Comparison of ENCODE assay signal across 8 cellular contexts in the genomic region with DNA sequence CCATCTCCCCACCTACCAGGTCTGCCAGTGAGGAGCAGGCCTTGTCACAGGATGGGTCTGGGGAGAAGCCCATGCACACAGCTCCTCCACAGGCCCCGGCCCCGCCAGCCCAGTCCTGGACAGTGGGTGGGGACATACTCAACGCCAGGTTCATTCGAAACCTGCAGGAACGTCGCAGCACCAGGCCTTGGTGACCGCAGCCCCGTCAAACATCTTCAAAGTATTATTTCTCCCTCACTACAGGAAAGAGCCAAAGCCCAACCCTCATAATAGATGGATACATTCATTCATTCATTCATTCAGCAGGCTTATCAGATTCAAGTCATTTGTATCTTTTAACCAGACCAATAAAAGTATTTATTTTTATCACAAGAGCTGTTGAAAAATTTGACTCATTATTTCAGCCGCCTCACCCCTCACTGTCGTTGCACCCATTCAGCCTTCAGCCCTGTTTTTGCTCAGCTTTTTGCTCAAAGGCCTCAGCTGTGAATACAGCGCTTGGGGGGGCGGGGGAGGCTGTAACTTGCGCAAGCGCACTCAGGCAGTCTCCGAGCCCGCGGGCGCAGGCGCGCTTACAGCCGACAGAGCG. TPM values are rescaled to one million over a fixed set of nuclear protein-coding genes. Genes with fewer than 3 reads are reported as not detected.
DNase-seq lines count a peak whose midpoint lies in the region; ATAC-seq and TF ChIP-seq lines count a peak whose summit lies in the region.

No MANE protein-coding gene starts in this region.

- peaks cover 28% of the 10 kb centered on the region for H3K4me1 Mint-ChIP-seq in activated CD4-positive, alpha-beta memory T cell treated with anti-CD3 and anti-CD28 coated beads, Interleukin-2, amount 10 ng/mL, durations not matched to agents 7 days and 5 days
- peaks cover 15 to 24% of the 10 kb centered on the region in 2 donors for H3K4me1 Mint-ChIP-seq in natural killer cell

- H3K27ac ChIP-seq in thoracic aorta: peak overlapping the region; percentile 86 to 91

- no peaks in the 10 kb centered on the region for H3K27me3 Mint-ChIP-seq in activated CD4-positive, alpha-beta memory T cell treated with anti-CD3 and anti-CD28 coated beads, Interleukin-2, amount 10 ng/mL, durations not matched to agents 7 days and 5 days
- H3K27me3 Mint-ChIP-seq in natural killer cell (ENCODE audit: low read depth in 2 of 2): no peaks in the 10 kb centered on the region

- no peak for ATAC-seq in natural killer cell
- ATAC-seq in thoracic aorta (ENCODE audit: insufficient number of reproducible peaks, low FRiP score, low read depth): peak; percentile 32
- ATAC-seq in GM18519 (IDR thresholded peaks at IDR 0.05; ENCODE audit: low FRiP score, unreplicated experiment): no peak

- H3K36me3 Mint-ChIP-seq in activated CD4-positive, alpha-beta memory T cell treated with anti-CD3 and anti-CD28 coated beads, Interleukin-2, amount 10 ng/mL, durations not matched to agents 7 days and 5 days (ENCODE audit: low read depth): peaks cover 15% of the 10 kb centered on the region
- H3K36me3 Mint-ChIP-seq in natural killer cell: no peaks in the 10 kb centered on the region

- H3K4me1 ChIP-seq in ES-I3 (ENCODE audit: insufficient read depth, low read length) (no peaks in the 10 kb centered on the region), thoracic aorta (ENCODE audit: control insufficient read depth in 1 of 2, low read depth in 2 of 2) (peaks cover 4 to 11% of the 10 kb centered on the region in 2 donors)

- H3K36me3 ChIP-seq in ES-I3 (ENCODE audit: insufficient read depth, low read length): peaks cover 5% of the 10 kb centered on the region; the same call in 1 of the 2 replicates
- H3K36me3 ChIP-seq in thoracic aorta: peaks cover 13% of the 10 kb centered on the region

- CTCF ChIA-PET in activated CD4-positive, alpha-beta memory T cell treated with anti-CD3 and anti-CD28 coated beads, Interleukin-2, amount 10 ng/mL, durations not matched to agents 7 days and 5 days (lab: Charles Lee): interaction anchor here (0.6 to 1.8 kb wide), 7 partner anchors 31 to 753 kb away, joined by 3 to 11 read pairs (median 4); no protein-coding TSS in a partner anchor

- peak overlapping the region; percentile 83 for H3K4me3 Mint-ChIP-seq in activated CD4-positive, alpha-beta memory T cell treated with anti-CD3 and anti-CD28 coated beads, Interleukin-2, amount 10 ng/mL, durations not matched to agents 7 days and 5 days
- peak overlapping the region; percentile 86 for H3K4me3 Mint-ChIP-seq in natural killer cell

- H3K9me3 ChIP-seq in ES-I3 (ENCODE audit: control insufficient read depth, insufficient read depth, low read length): no peaks in the 10 kb centered on the region
- no peaks in the 10 kb centered on the region for H3K9me3 ChIP-seq in thoracic aorta

- intact Hi-C loops in natural killer cell (cut with micrococcal nuclease): loop anchor here (2.0 kb wide), 3 partner anchors 30 to 74 kb away; partner anchors contain the start of genes MRPS18B, PPP1R10, PPP1R18 and TUBB

- H3K9ac ChIP-seq in ES-I3 (ENCODE audit: low read depth, low read length): peak overlapping the region; percentile 99; the same call in 1 of the 2 replicates

- no peak for TF ChIP-seq CTCF in natural killer cell (IDR thresholded peaks at IDR 0.05)
- TF ChIP-seq CTCF in thoracic aorta (IDR thresholded peaks at IDR 0.05): no peak

- peak overlapping the region; percentile 97 for H3K4me3 ChIP-seq in thoracic aorta

- POLR2A ChIA-PET in activated CD4-positive, alpha-beta memory T cell treated with anti-CD3 and anti-CD28 coated beads, Interleukin-2, amount 10 ng/mL, durations not matched to agents 7 days and 5 days (lab: Charles Lee): interaction anchor here (0.6 to 3.1 kb wide), 8 partner anchors 14 to 183 kb away, joined by 3 to 18 read pairs (median 4); partner anchors contain the start of genes DHX16, MDC1, MRPS18B and PPP1R10

- DNase-seq in HUDEP-2 (lab: John Stamatoyannopoulos, UW; ENCODE audit: unreplicated experiment in 76 of 76) (peak in 52 of 76 experiments; percentile 75 to 96 (median 91)), erythroblast (lab: John Stamatoyannopoulos, UW) (peak; percentile 94 to 95), natural killer cell (peak; percentile 85), thoracic aorta (ENCODE audit: low spot score) (peak; percentile 53), SIG-M5 (lab: John Stamatoyannopoulos, UW) (no peak)
- DNase-seq in activated CD4-positive, alpha-beta memory T cell treated with anti-CD3 and anti-CD28 coated beads, Interleukin-2, amount 10 ng/mL, durations not matched to agents 7 days and 5 days: no peak

- H3K27ac Mint-ChIP-seq in activated CD4-positive, alpha-beta memory T cell treated with anti-CD3 and anti-CD28 coated beads, Interleukin-2, amount 10 ng/mL, durations not matched to agents 7 days and 5 days: peak overlapping the region; percentile 90
- H3K27ac Mint-ChIP-seq in natural killer cell: peak overlapping the region; percentile 82 to 83

- TF ChIP-seq POLR2A in erythroblast (IDR thresholded peaks at IDR 0.05; ENCODE audit: low read length): no peak

- no peaks in the 10 kb centered on the region for H3K27me3 ChIP-seq in thoracic aorta (replicated peaks; ENCODE audit: insufficient read depth)

- H3K9me3 Mint-ChIP-seq in activated CD4-positive, alpha-beta memory T cell treated with anti-CD3 and anti-CD28 coated beads, Interleukin-2, amount 10 ng/mL, durations not matched to agents 7 days and 5 days: no peaks in the 10 kb centered on the region
- no peaks in the 10 kb centered on the region for H3K9me3 Mint-ChIP-seq in natural killer cell

RNA-seq across cellular contexts. Expression of gene C6orf136, which starts 0.4 kb away (rescaled TPM):
- 10 to 100 TPM; 21.7 to 24.4 TPM for total RNA-seq in activated CD4-positive, alpha-beta memory T cell treated with anti-CD3 and anti-CD28 coated beads, Interleukin-2, amount 10 ng/mL, durations not matched to agents 7 days and 5 days
- 10 to 100 TPM; 39.4 to 51.4 (median 50.9) TPM for total RNA-seq in natural killer cell
- total RNA-seq in thoracic aorta: 10 to 100 TPM; 17.1 to 30.3 TPM

RNA-seq across cellular contexts. Expression of gene ATAT1, which starts 19.9 kb away (rescaled TPM):
- total RNA-seq in activated CD4-positive, alpha-beta memory T cell treated with anti-CD3 and anti-CD28 coated beads, Interleukin-2, amount 10 ng/mL, durations not matched to agents 7 days and 5 days: 1 to 10 TPM; 6.3 to 8.0 TPM
- 10 to 100 TPM in 1 of 3 donors, 1 to 10 TPM in 2; 8.1 to 10.8 (median 8.9) TPM for total RNA-seq in natural killer cell
- 10 to 100 TPM in 1 of 2 donors, 1 to 10 TPM in 1; 4.1 to 12.2 TPM for total RNA-seq in thoracic aorta

RNA-seq across cellular contexts. Expression of gene DHX16, which starts 26.3 kb away (rescaled TPM):
- 10 to 100 TPM; 35.6 to 37.6 TPM for total RNA-seq in activated CD4-positive, alpha-beta memory T cell treated with anti-CD3 and anti-CD28 coated beads, Interleukin-2, amount 10 ng/mL, durations not matched to agents 7 days and 5 days
- total RNA-seq in natural killer cell (10 to 100 TPM; 27.3 to 35.7 (median 27.7) TPM), thoracic aorta (10 to 100 TPM; 27.4 to 55.2 TPM)

RNA-seq across cellular contexts. Expression of gene MRPS18B, which starts 28.9 kb away (rescaled TPM):
- total RNA-seq in activated CD4-positive, alpha-beta memory T cell treated with anti-CD3 and anti-CD28 coated beads, Interleukin-2, amount 10 ng/mL, durations not matched to agents 7 days and 5 days: 10 to 100 TPM; 42.4 to 42.8 TPM
- 10 to 100 TPM; 14.2 to 19.9 (median 16.6) TPM for total RNA-seq in natural killer cell
- 10 to 100 TPM; 23.6 to 27.3 TPM for total RNA-seq in thoracic aorta

RNA-seq across cellular contexts. Expression of gene PPP1R10, which starts 29.5 kb away (rescaled TPM):
- total RNA-seq in activated CD4-positive, alpha-beta memory T cell treated with anti-CD3 and anti-CD28 coated beads, Interleukin-2, amount 10 ng/mL, durations not matched to agents 7 days and 5 days: 100 to 1,000 TPM in 1 of 2 experiments, 10 to 100 TPM in 1; 96.1 to 103 TPM
- total RNA-seq in natural killer cell (100 to 1,000 TPM; 151 to 222 (median 174) TPM), thoracic aorta (10 to 100 TPM; 28.7 to 43.1 TPM)

Comparison
In these comparisons a context has a peak if more than half of its experiments do, and no peak if none do; other contexts are left out.
1. DNase-seq: peak in HUDEP-2 (52 of 76), erythroblast (2 of 2), natural killer cell (single experiment) and thoracic aorta (single experiment); none in activated CD4-positive, alpha-beta memory T cell treated with anti-CD3 and anti-CD28 coated beads, Interleukin-2, amount 10 ng/mL, durations not matched to agents 7 days and 5 days (single experiment) and SIG-M5 (single experiment).